Comparison of ENCODE assay signal across 11 cellular contexts in genomic region chr11:62854013-62854824, GRCh38. TPM values are rescaled to one million over a fixed set of nuclear protein-coding genes. Genes with fewer than 3 reads are reported as not detected.
DNase-seq lines count a peak whose midpoint lies in the region; ATAC-seq and TF ChIP-seq lines count a peak whose summit lies in the region.
"Had no signal": no experiment of that assay in that cellular context is flagged by ENCODE, and none has a peak within 500 bp of the region (broad histone marks: within the 10 kb centered on the region; RNA-seq: fewer than 3 reads in every experiment).

No MANE protein-coding gene starts in this region.

- no peaks in the 10 kb centered on the region for H3K9me3 Mint-ChIP-seq in activated T-cell treated with anti-CD3 and anti-CD28 coated beads, Interleukin-2, amount 50 U/mL, for 72 hours
- no peaks in the 10 kb centered on the region for H3K9me3 Mint-ChIP-seq in activated naive CD4-positive, alpha-beta T cell treated with anti-CD3 and anti-CD28 coated beads, Interleukin-2, amount 50 U/mL, for 72 hours

- peaks cover 38 to 45% of the 10 kb centered on the region in 2 donors for H3K36me3 Mint-ChIP-seq in activated T-cell treated with anti-CD3 and anti-CD28 coated beads, Interleukin-2, amount 50 U/mL, for 72 hours (ENCODE audit: insufficient read depth in 2 of 2)
- peaks cover 54 to 67% of the 10 kb centered on the region in 2 donors for H3K36me3 Mint-ChIP-seq in activated naive CD4-positive, alpha-beta T cell treated with anti-CD3 and anti-CD28 coated beads, Interleukin-2, amount 50 U/mL, for 72 hours

- peaks cover 62% of the 10 kb centered on the region for H3K4me1 Mint-ChIP-seq in activated T-cell treated with anti-CD3 and anti-CD28 coated beads, Interleukin-2, amount 50 U/mL, for 72 hours (ENCODE audit: low read depth)

- TF ChIP-seq CTCF in left lung (IDR thresholded peaks at IDR 0.05): no peak

- DNase-seq in activated T-cell treated with anti-CD3 and anti-CD28 coated beads, Interleukin-2, amount 50 U/mL, for 72 hours: no peak
- no peak for DNase-seq in activated T-cell treated with anti-CD3 and anti-CD28 coated beads, Interleukin-2, amount 50 U/mL, for 48 hours
- DNase-seq in activated naive CD4-positive, alpha-beta T cell treated with anti-CD3 and anti-CD28 coated beads, Interleukin-2, amount 50 U/mL, for 72 hours (ENCODE audit: low spot score in 2 of 2): no peak
- no peak for DNase-seq in left lung
- DNase-seq in AG08395 (ENCODE audit: low spot score): no peak
- no peak for DNase-seq in NCI-H2196 treated with DMSO at 0.1 percent for 48 hours (lab: John Stamatoyannopoulos, UW; ENCODE audit: unreplicated experiment)

- peak overlapping the region; percentile 65 to 81 for H3K4me3 ChIP-seq in left lung
- peak overlapping the region; percentile 91 for H3K4me3 ChIP-seq in thymus (ENCODE audit: low read length)

- H3K36me3 ChIP-seq in left lung (peaks cover 4 to 39% of the 10 kb centered on the region in 2 donors), thymus (ENCODE audit: control insufficient read depth, insufficient read depth) (peaks cover 27% of the 10 kb centered on the region)

- intact Hi-C loops in left lung (cut with DNase I): loop anchor here in 1 of 2 donors (10.0 kb wide), 1 partner anchor 59 kb away; the partner anchor contains the start of gene TMEM223

- no peaks in the 10 kb centered on the region for H3K27me3 Mint-ChIP-seq in activated T-cell treated with anti-CD3 and anti-CD28 coated beads, Interleukin-2, amount 50 U/mL, for 72 hours (ENCODE audit: low read depth)

- peak overlapping the region; percentile 96 to 98 for H3K4me3 Mint-ChIP-seq in activated T-cell treated with anti-CD3 and anti-CD28 coated beads, Interleukin-2, amount 50 U/mL, for 72 hours

- H3K27me3 ChIP-seq in left lung (no peaks in the 10 kb centered on the region), thymus (ENCODE audit: control insufficient read depth, insufficient read depth) (no peaks in the 10 kb centered on the region)

- H3K4me1 ChIP-seq in left lung: peaks cover 17 to 63% of the 10 kb centered on the region in 2 donors
- H3K4me1 ChIP-seq in thymus (ENCODE audit: control insufficient read depth, insufficient read depth, low read length): peaks cover 17% of the 10 kb centered on the region

- no peaks in the 10 kb centered on the region for H3K9me3 ChIP-seq in left lung
- no peaks in the 10 kb centered on the region for H3K9me3 ChIP-seq in thymus (ENCODE audit: control insufficient read depth)

- H3K27ac Mint-ChIP-seq in activated T-cell treated with anti-CD3 and anti-CD28 coated beads, Interleukin-2, amount 50 U/mL, for 72 hours: peak overlapping the region; percentile 98
- peak overlapping the region; percentile 97 to 100 for H3K27ac Mint-ChIP-seq in activated naive CD4-positive, alpha-beta T cell treated with anti-CD3 and anti-CD28 coated beads, Interleukin-2, amount 50 U/mL, for 72 hours

- WGBS in thymus: 11% methylated on average over 8 of the region's 8 CpGs

- H3K27ac ChIP-seq in left lung: peak overlapping the region in 1 of 2 donors; percentile 82
- H3K27ac ChIP-seq in thymus (ENCODE audit: low read depth): no peak overlapping the region

- ATAC-seq in activated T-cell treated with anti-CD3 and anti-CD28 coated beads, Interleukin-2, amount 50 U/mL, for 72 hours (replicated peaks in 1 of 2): no peak
- ATAC-seq in activated naive CD4-positive, alpha-beta T cell treated with anti-CD3 and anti-CD28 coated beads, Interleukin-2, amount 50 U/mL, for 72 hours: no peak
- ATAC-seq in left lung (no peak), HG03432 (IDR thresholded peaks at IDR 0.05; ENCODE audit: unreplicated experiment) (no peak)
- ATAC-seq: left lobe of liver had no signal

RNA-seq across cellular contexts. Expression of gene WDR74, which starts 14.8 kb away (rescaled TPM):
- total RNA-seq in activated T-cell treated with anti-CD3 and anti-CD28 coated beads, Interleukin-2, amount 50 U/mL, for 72 hours: 100 to 1,000 TPM; 101 to 104 TPM
- total RNA-seq in activated naive CD4-positive, alpha-beta T cell treated with anti-CD3 and anti-CD28 coated beads, Interleukin-2, amount 50 U/mL, for 72 hours: 100 to 1,000 TPM in 1 of 2 donors, 10 to 100 TPM in 1; 87.2 to 105 TPM
- total RNA-seq in left lung: 10 to 100 TPM; 24.6 to 45.4 TPM
- 57.2 TPM for polyA plus RNA-seq in thymus

RNA-seq across cellular contexts. Expression of gene TEX54, which starts 21.6 kb away (rescaled TPM):
- total RNA-seq in activated T-cell treated with anti-CD3 and anti-CD28 coated beads, Interleukin-2, amount 50 U/mL, for 72 hours: 1 to 10 TPM in 1 of 2 donors, under 1 TPM in 1; 0.77 to 1.5 TPM
- total RNA-seq in activated naive CD4-positive, alpha-beta T cell treated with anti-CD3 and anti-CD28 coated beads, Interleukin-2, amount 50 U/mL, for 72 hours: under 1 TPM in 1 of 2 donors, not detected in 1; 0.70 TPM
- total RNA-seq in left lung: not detected
- 1.3 TPM for polyA plus RNA-seq in thymus
- total RNA-seq: Daoy, left lobe of liver, RPMI7951 had no signal

RNA-seq across cellular contexts. Expression of gene STX5, which starts 22.4 kb away (rescaled TPM):
- total RNA-seq in activated T-cell treated with anti-CD3 and anti-CD28 coated beads, Interleukin-2, amount 50 U/mL, for 72 hours: 10 to 100 TPM; 53.9 to 70.1 TPM
- 10 to 100 TPM; 23.0 to 61.3 TPM for total RNA-seq in activated naive CD4-positive, alpha-beta T cell treated with anti-CD3 and anti-CD28 coated beads, Interleukin-2, amount 50 U/mL, for 72 hours
- 10 to 100 TPM; 38.9 to 40.5 TPM for total RNA-seq in left lung
- 31.2 TPM for polyA plus RNA-seq in thymus

RNA-seq across cellular contexts. Expression of gene SLC3A2, which starts 26.5 kb away (rescaled TPM):
- total RNA-seq in activated T-cell treated with anti-CD3 and anti-CD28 coated beads, Interleukin-2, amount 50 U/mL, for 72 hours: 100 to 1,000 TPM; 730 to 898 TPM
- 100 to 1,000 TPM; 295 to 308 TPM for total RNA-seq in activated naive CD4-positive, alpha-beta T cell treated with anti-CD3 and anti-CD28 coated beads, Interleukin-2, amount 50 U/mL, for 72 hours
- total RNA-seq in left lung: 100 to 1,000 TPM; 131 to 228 TPM
- polyA plus RNA-seq in thymus: 96.6 TPM

RNA-seq across cellular contexts. Expression of gene NXF1, which starts 49.0 kb away (rescaled TPM):
- 100 to 1,000 TPM; 117 to 131 TPM for total RNA-seq in activated T-cell treated with anti-CD3 and anti-CD28 coated beads, Interleukin-2, amount 50 U/mL, for 72 hours
- 100 to 1,000 TPM; 104 to 132 TPM for total RNA-seq in activated naive CD4-positive, alpha-beta T cell treated with anti-CD3 and anti-CD28 coated beads, Interleukin-2, amount 50 U/mL, for 72 hours
- total RNA-seq in left lung: 10 to 100 TPM; 67.8 to 73.0 TPM
- 186 TPM for polyA plus RNA-seq in thymus
